28 cellular contexts compared by ENCODE assay signal in genomic region chr1:103538226-103538625, GRCh38.
"Had no signal": no experiment of that assay in that cellular context is flagged by ENCODE, and none has a peak within 500 bp of the region (broad histone marks: within the 10 kb centered on the region; RNA-seq: fewer than 3 reads in every experiment).

No MANE protein-coding gene starts in this region.

- H3K4me1 ChIP-seq: neural progenitor cell, parathyroid adenoma, psoas muscle, thyroid gland, uterus had no signal

- H3K36me3 ChIP-seq: ovary, uterus had no signal

- H3K27me3 ChIP-seq: neural progenitor cell, ovary, right lobe of liver, sigmoid colon, stomach, thyroid gland, tibial nerve, upper lobe of left lung, uterus had no signal

- FAIRE-seq: small intestine had no signal

- H3K4me2 ChIP-seq: neural progenitor cell had no signal

- H3K27ac Mint-ChIP-seq: natural killer cell; nephron; neural progenitor cell; progenitor cell of endocrine pancreas; stimulated activated naive B cell treated with anti-CD40 and anti-IgM and Interleukin-4, amounts not matched to agents 10 μg/mL and 1 μg/mL and 100 μg/mL, for 72 hours; stimulated activated naive CD8-positive, alpha-beta T cell treated with anti-CD3 and anti-CD28 coated beads, Interleukin-15, Interleukin-2, amounts not matched to agents 100 ng/mL and 50 ng/mL, for 24 hours had no signal

- H2AFZ ChIP-seq: neural progenitor cell, parathyroid adenoma had no signal

- H3K9me3 Mint-ChIP-seq: natural killer cell; nephron; neural progenitor cell; stimulated activated effector memory CD8-positive, alpha-beta T cell treated with anti-CD3 and anti-CD28 coated beads, Interleukin-12 subunit alpha, Interleukin-12 subunit beta, amount 100 ng/mL, for 72 hours; stimulated activated naive B cell treated with anti-CD40 and anti-IgM and Interleukin-4, amounts not matched to agents 10 μg/mL and 1 μg/mL and 100 μg/mL, for 72 hours; stimulated activated naive CD8-positive, alpha-beta T cell treated with anti-CD3 and anti-CD28 coated beads, Interleukin-15, Interleukin-2, amounts not matched to agents 100 ng/mL and 50 ng/mL, for 24 hours had no signal

- H3K4me3 ChIP-seq: neural progenitor cell, ovary, psoas muscle, right lobe of liver, sigmoid colon, stomach, thoracic aorta, thyroid gland, tibial nerve, upper lobe of left lung, uterus had no signal

- DNase-seq: natural killer cell; occipital lobe; ovary; posterior cingulate gyrus; psoas muscle; right cardiac atrium; right lobe of liver; sigmoid colon; small intestine; stimulated activated CD4-positive, alpha-beta T cell treated with anti-CD3 and anti-CD28 coated beads, Interleukin-15, amount 100 ng/mL, for 24 hours; stimulated activated CD4-positive, alpha-beta T cell treated with anti-CD3 and anti-CD28 coated beads, Interleukin-2, amount 100 ng/mL, for 24 hours; stimulated activated CD4-positive, alpha-beta T cell treated with anti-CD3 and anti-CD28 coated beads, Interleukin-2, amount 100 ng/mL, for 48 hours; stimulated activated CD4-positive, alpha-beta T cell treated with anti-CD3 and anti-CD28 coated beads, Interleukin-4, amount 100 ng/mL, for 24 hours; stimulated activated naive B cell treated with anti-CD40 and anti-IgM and Interleukin-4, amounts not matched to agents 10 μg/mL and 1 μg/mL and 100 μg/mL, for 72 hours; stimulated activated naive CD4-positive, alpha-beta T cell treated with Interleukin-2 at 50 U/mL for 16 hours; stomach; thyroid gland; trophoblast cell; upper lobe of left lung; uterus had no signal

- H3K4me1 Mint-ChIP-seq: nephron, neural progenitor cell had no signal

- H3K9ac ChIP-seq: neural progenitor cell, parathyroid adenoma had no signal

- H3K4me3 Mint-ChIP-seq: natural killer cell; nephron; neural progenitor cell; stimulated activated effector memory CD8-positive, alpha-beta T cell treated with anti-CD3 and anti-CD28 coated beads, Interleukin-12 subunit alpha, Interleukin-12 subunit beta, amount 100 ng/mL, for 72 hours; stimulated activated naive B cell treated with anti-CD40 and anti-IgM and Interleukin-4, amounts not matched to agents 10 μg/mL and 1 μg/mL and 100 μg/mL, for 72 hours; stimulated activated naive CD8-positive, alpha-beta T cell treated with anti-CD3 and anti-CD28 coated beads, Interleukin-15, Interleukin-2, amounts not matched to agents 100 ng/mL and 50 ng/mL, for 24 hours had no signal

- H3K9me3 ChIP-seq: ovary, psoas muscle, right lobe of liver, sigmoid colon, stomach, thoracic aorta, thyroid gland, tibial nerve, upper lobe of left lung, uterus had no signal

- H3K27me3 Mint-ChIP-seq: progenitor cell of endocrine pancreas; stimulated activated naive B cell treated with anti-CD40 and anti-IgM and Interleukin-4, amounts not matched to agents 10 μg/mL and 1 μg/mL and 100 μg/mL, for 72 hours; stimulated activated naive CD8-positive, alpha-beta T cell treated with anti-CD3 and anti-CD28 coated beads, Interleukin-15, Interleukin-2, amounts not matched to agents 100 ng/mL and 50 ng/mL, for 24 hours had no signal

- H3K79me2 ChIP-seq: parathyroid adenoma had no signal

- ATAC-seq: natural killer cell; psoas muscle; right cardiac atrium; right lobe of liver; stimulated activated effector memory CD8-positive, alpha-beta T cell treated with anti-CD3 and anti-CD28 coated beads, Interleukin-12 subunit alpha, Interleukin-12 subunit beta, amount 100 ng/mL, for 72 hours; stimulated activated naive B cell treated with anti-CD40 and anti-IgM and Interleukin-4, amounts not matched to agents 10 μg/mL and 1 μg/mL and 100 μg/mL, for 72 hours had no signal

- H3K27ac ChIP-seq: neural progenitor cell, ovary, parathyroid adenoma, psoas muscle, right lobe of liver, sigmoid colon, stomach, thoracic aorta, thyroid gland, tibial nerve, upper lobe of left lung, uterus had no signal
